In genomic region chr2:48124592-48124991, GRCh38 we compare ENCODE assay signal across 20 cellular contexts.
"Had no signal": no experiment of that assay in that cellular context is flagged by ENCODE, and none has a peak within 500 bp of the region (broad histone marks: within the 10 kb centered on the region; RNA-seq: fewer than 3 reads in every experiment).

No MANE protein-coding gene starts in this region.

- DNase-seq: dermis blood vessel endothelial cell; effector memory CD4-positive, alpha-beta T cell; foreskin melanocyte; glutamatergic neuron; heart right ventricle; hippocampal formation; left cardiac atrium; left lung; mesenchymal stem cell; mucosa of descending colon; naive B cell; stimulated activated CD4-positive, alpha-beta T cell treated with anti-CD3 and anti-CD28 coated beads, Interleukin-4, amount 100 ng/mL, for 4 hours; stimulated activated naive B cell treated with anti-CD40 and anti-IgM and Interleukin-4, amounts not matched to agents 10 μg/mL and 1 μg/mL and 100 μg/mL, for 72 hours; transverse colon; upper lobe of right lung; uterus had no signal

- H2AFZ ChIP-seq: parathyroid adenoma had no signal

- H3K4me1 ChIP-seq: esophagus muscularis mucosa, parathyroid adenoma, suprapubic skin, transverse colon, upper lobe of right lung, uterus had no signal

- H3K9me3 ChIP-seq: esophagus muscularis mucosa, left lung, mucosa of descending colon, suprapubic skin, transverse colon, upper lobe of right lung, uterus had no signal

- H3K4me3 ChIP-seq: coronary artery, esophagus muscularis mucosa, heart right ventricle, left lung, mucosa of descending colon, suprapubic skin, transverse colon, upper lobe of right lung, uterus had no signal

- H3K27me3 ChIP-seq: esophagus muscularis mucosa, heart right ventricle, left lung, suprapubic skin, transverse colon, upper lobe of right lung, uterus had no signal

- H3K36me3 ChIP-seq: esophagus muscularis mucosa, heart right ventricle, left lung, suprapubic skin, transverse colon, upper lobe of right lung, uterus had no signal

- H3K27ac ChIP-seq: coronary artery, esophagus muscularis mucosa, heart right ventricle, left lung, parathyroid adenoma, suprapubic skin, transverse colon, upper lobe of right lung, uterus had no signal

- H3K9ac ChIP-seq: parathyroid adenoma had no signal
